7 cellular contexts compared by ENCODE assay signal in genomic region chr11:63573881-63574855, GRCh38. TPM values are rescaled to one million over a fixed set of nuclear protein-coding genes. Genes with fewer than 3 reads are reported as not detected.
DNase-seq lines count a peak whose midpoint lies in the region; TF ChIP-seq lines count a peak whose summit lies in the region.

No MANE protein-coding gene starts in this region.

- no peak for TF ChIP-seq CTCF in HL-60 (IDR thresholded peaks at IDR 0.05; ENCODE audit: insufficient read depth, low read length)

- 0 out of 2 replicates have a peak overlapping the region, but pooled peaks have one; percentile 13 for H3K27ac ChIP-seq in HL-60 (replicated peaks)

- H3K9me3 Mint-ChIP-seq in activated CD4-positive, alpha-beta T cell treated with anti-CD3 and anti-CD28 coated beads, Interleukin-2, amount 10 ng/mL, durations not matched to agents 7 days and 5 days = peaks cover 5% of the 10 kb centered on the region

- H3K27ac Mint-ChIP-seq in activated CD4-positive, alpha-beta T cell treated with anti-CD3 and anti-CD28 coated beads, Interleukin-2, amount 10 ng/mL, durations not matched to agents 7 days and 5 days = peak overlapping the region; percentile 85

- CTCF ChIA-PET in activated CD4-positive, alpha-beta T cell treated with anti-CD3 and anti-CD28 coated beads, Interleukin-2, amount 10 ng/mL, durations not matched to agents 7 days and 5 days (lab: Charles Lee) = interaction anchor here (0.6 to 2.6 kb wide), 8 partner anchors 8 to 310 kb away, joined by 3 to 7 read pairs (median 3); partner anchors contain the start of gene PLAAT4

- no peaks in the 10 kb centered on the region for H3K27me3 ChIP-seq in HL-60 (ENCODE audit: insufficient read depth, poor library complexity, severe bottlenecking)

- peaks cover 24% of the 10 kb centered on the region for H3K4me1 Mint-ChIP-seq in activated CD4-positive, alpha-beta T cell treated with anti-CD3 and anti-CD28 coated beads, Interleukin-2, amount 10 ng/mL, durations not matched to agents 7 days and 5 days

- H3K36me3 Mint-ChIP-seq in activated CD4-positive, alpha-beta T cell treated with anti-CD3 and anti-CD28 coated beads, Interleukin-2, amount 10 ng/mL, durations not matched to agents 7 days and 5 days (ENCODE audit: low read depth) = peaks cover 8% of the 10 kb centered on the region

- H3K4me3 Mint-ChIP-seq in activated CD4-positive, alpha-beta T cell treated with anti-CD3 and anti-CD28 coated beads, Interleukin-2, amount 10 ng/mL, durations not matched to agents 7 days and 5 days = peak overlapping the region; percentile 63

- no peak overlapping the region for H3K4me3 ChIP-seq in HL-60 (replicated peaks; ENCODE audit: insufficient read depth, low read length)

- H3K27me3 Mint-ChIP-seq in activated CD4-positive, alpha-beta T cell treated with anti-CD3 and anti-CD28 coated beads, Interleukin-2, amount 10 ng/mL, durations not matched to agents 7 days and 5 days = peaks cover 8% of the 10 kb centered on the region

- DNase-seq in GM04504 (ENCODE audit: low read depth) = peak; percentile 28
- peak in 1 of 2 experiments; percentile 52 for DNase-seq in HL-60 (ENCODE audit: low read depth in 1 of 2, low spot score in 1 of 2)
- DNase-seq in activated CD4-positive, alpha-beta T cell treated with anti-CD3 and anti-CD28 coated beads, Interleukin-2, amount 10 ng/mL, durations not matched to agents 7 days and 5 days = peak; percentile 59
- DNase-seq in head of caudate nucleus = peak in 24 of 42 donors; percentile 10 to 77 (median 44)
- DNase-seq in putamen (ENCODE audit: low spot score) = peak; percentile 64
- DNase-seq in NCI-H2171 (lab: John Stamatoyannopoulos, UW) = no peak
- DNase-seq in GF-D8 (lab: John Stamatoyannopoulos, UW) = no peak

- POLR2A ChIA-PET in activated CD4-positive, alpha-beta T cell treated with anti-CD3 and anti-CD28 coated beads, Interleukin-2, amount 10 ng/mL, durations not matched to agents 7 days and 5 days (lab: Charles Lee) = interaction anchor here (0.6 kb wide), 1 partner anchor 37 kb away, joined by 3 read pairs; the partner anchor contains the start of gene PLAAT4

- intact Hi-C loops in head of caudate nucleus (cut with DNase I) = no loop called here

RNA-seq across cellular contexts. Expression of gene PLAAT2, which starts 11.0 kb away (rescaled TPM):
- under 1 TPM in 1 of 2 experiments, not detected in 1; 0.29 TPM for total RNA-seq in activated CD4-positive, alpha-beta T cell treated with anti-CD3 and anti-CD28 coated beads, Interleukin-2, amount 10 ng/mL, durations not matched to agents 7 days and 5 days

RNA-seq across cellular contexts. Expression of gene PLAAT4, which starts 37.6 kb away (rescaled TPM):
- total RNA-seq in activated CD4-positive, alpha-beta T cell treated with anti-CD3 and anti-CD28 coated beads, Interleukin-2, amount 10 ng/mL, durations not matched to agents 7 days and 5 days = 100 to 1,000 TPM; 136 to 137 TPM

RNA-seq across cellular contexts. Expression of gene PLAAT3, which starts 40.1 kb away (rescaled TPM):
- total RNA-seq in activated CD4-positive, alpha-beta T cell treated with anti-CD3 and anti-CD28 coated beads, Interleukin-2, amount 10 ng/mL, durations not matched to agents 7 days and 5 days = 1 to 10 TPM; 1.3 to 1.9 TPM

Comparison
In these comparisons a context has a peak if more than half of its experiments do, and no peak if none do; other contexts are left out.
1. DNase-seq: peak in GM04504 (single experiment), activated CD4-positive, alpha-beta T cell treated with anti-CD3 and anti-CD28 coated beads, Interleukin-2, amount 10 ng/mL, durations not matched to agents 7 days and 5 days (single experiment), head of caudate nucleus (24 of 42) and putamen (single experiment); none in NCI-H2171 (single experiment) and GF-D8 (single experiment).